Comparison of ENCODE assay signal across 9 cellular contexts in genomic region chr2:27379383-27379839, GRCh38. TPM values are rescaled to one million over a fixed set of nuclear protein-coding genes. Genes with fewer than 3 reads are reported as not detected.
A peak's percentile ranks its signal among the peaks of the same experiment; 100 is the strongest.
DNase-seq lines count a peak whose midpoint lies in the region; ATAC-seq, FAIRE-seq and TF ChIP-seq lines count a peak whose summit lies in the region.
"Had no signal": no experiment of that assay in that cellular context is flagged by ENCODE, and none has a peak within 500 bp of the region (broad histone marks: within the 10 kb centered on the region; RNA-seq: fewer than 3 reads in every experiment).

No MANE protein-coding gene starts in this region.

- peaks cover 32% of the 10 kb centered on the region for H3K4me1 Mint-ChIP-seq in T-helper 1 cell treated with Interleukin-12 subunit alpha and Interleukin-12 subunit beta and Interleukin-4 antibody, amounts not matched to agents 30 μg/mL and 1 μg/mL, for 36 hours (ENCODE audit: low read depth)
- H3K4me1 Mint-ChIP-seq in activated T-helper 1 cell treated with anti-CD3 and anti-CD28 coated beads, Interleukin-12 subunit alpha, Interleukin-12 subunit beta, Interleukin-2, Interleukin-4 antibody, amounts not matched to agents 30 ng/mL and 10 ng/mL and 1 ng/mL, durations not matched to agents 14 hours and 24 hours and 36 hours (ENCODE audit: low read depth): peaks cover 20% of the 10 kb centered on the region

- ATAC-seq in HG03097 (IDR thresholded peaks at IDR 0.05; ENCODE audit: low FRiP score, unreplicated experiment): no peak

- DNase-seq in T-helper 1 cell (no peak), superior temporal gyrus (ENCODE audit: extremely low spot score) (peak; percentile 11), D721Med (ENCODE audit: insufficient read length, low spot score) (no peak), DMS114 treated with DMSO at 0.1 percent for 48 hours (lab: John Stamatoyannopoulos, UW; ENCODE audit: unreplicated experiment) (no peak)
- no peak for DNase-seq in activated T-helper 1 cell treated with anti-CD3 and anti-CD28 coated beads, Interleukin-12 subunit alpha, Interleukin-12 subunit beta, Interleukin-2, Interleukin-4 antibody, amounts not matched to agents 30 ng/mL and 10 ng/mL and 1 ng/mL, durations not matched to agents 14 hours and 24 hours and 36 hours (ENCODE audit: low spot score)
- DNase-seq: COR-L47 had no signal

- no peak for TF ChIP-seq CTCF in D721Med (IDR thresholded peaks at IDR 0.05; ENCODE audit: insufficient read depth, missing control alignments)

- H3K27ac Mint-ChIP-seq in T-helper 1 cell treated with Interleukin-12 subunit alpha and Interleukin-12 subunit beta and Interleukin-4 antibody, amounts not matched to agents 30 μg/mL and 1 μg/mL, for 36 hours: peak overlapping the region; percentile 94
- H3K27ac Mint-ChIP-seq in activated T-helper 1 cell treated with anti-CD3 and anti-CD28 coated beads, Interleukin-12 subunit alpha, Interleukin-12 subunit beta, Interleukin-2, Interleukin-4 antibody, amounts not matched to agents 30 ng/mL and 10 ng/mL and 1 ng/mL, durations not matched to agents 14 hours and 24 hours and 36 hours: peak overlapping the region; percentile 91

- H3K4me3 ChIP-seq in iPS-20b (ENCODE audit: low read length): peak overlapping the region; percentile 95

- H3K9me3 Mint-ChIP-seq in T-helper 1 cell treated with Interleukin-12 subunit alpha and Interleukin-12 subunit beta and Interleukin-4 antibody, amounts not matched to agents 30 μg/mL and 1 μg/mL, for 36 hours: no peaks in the 10 kb centered on the region
- H3K9me3 Mint-ChIP-seq in activated T-helper 1 cell treated with anti-CD3 and anti-CD28 coated beads, Interleukin-12 subunit alpha, Interleukin-12 subunit beta, Interleukin-2, Interleukin-4 antibody, amounts not matched to agents 30 ng/mL and 10 ng/mL and 1 ng/mL, durations not matched to agents 14 hours and 24 hours and 36 hours: no peaks in the 10 kb centered on the region

- H3K27me3 ChIP-seq in iPS-20b (ENCODE audit: insufficient read depth, low read length): no peaks in the 10 kb centered on the region

- H3K9ac ChIP-seq in iPS-20b (ENCODE audit: low read depth, low read length): peak overlapping the region; percentile 95

- peaks cover 10% of the 10 kb centered on the region for H3K4me1 ChIP-seq in iPS-20b (ENCODE audit: insufficient read depth, low read length)

- peaks cover 83% of the 10 kb centered on the region for H3K36me3 ChIP-seq in iPS-20b (ENCODE audit: insufficient read depth, low read depth, low read length)

- FAIRE-seq in D721Med (lab: Jason Lieb, UNC): no peak

- peaks cover 57% of the 10 kb centered on the region for H3K36me3 Mint-ChIP-seq in T-helper 1 cell treated with Interleukin-12 subunit alpha and Interleukin-12 subunit beta and Interleukin-4 antibody, amounts not matched to agents 30 μg/mL and 1 μg/mL, for 36 hours (ENCODE audit: low read depth)
- H3K36me3 Mint-ChIP-seq in activated T-helper 1 cell treated with anti-CD3 and anti-CD28 coated beads, Interleukin-12 subunit alpha, Interleukin-12 subunit beta, Interleukin-2, Interleukin-4 antibody, amounts not matched to agents 30 ng/mL and 10 ng/mL and 1 ng/mL, durations not matched to agents 14 hours and 24 hours and 36 hours (ENCODE audit: low read depth): peaks cover 51% of the 10 kb centered on the region

- H3K27me3 Mint-ChIP-seq in T-helper 1 cell treated with Interleukin-12 subunit alpha and Interleukin-12 subunit beta and Interleukin-4 antibody, amounts not matched to agents 30 μg/mL and 1 μg/mL, for 36 hours (ENCODE audit: low read depth): no peaks in the 10 kb centered on the region
- no peaks in the 10 kb centered on the region for H3K27me3 Mint-ChIP-seq in activated T-helper 1 cell treated with anti-CD3 and anti-CD28 coated beads, Interleukin-12 subunit alpha, Interleukin-12 subunit beta, Interleukin-2, Interleukin-4 antibody, amounts not matched to agents 30 ng/mL and 10 ng/mL and 1 ng/mL, durations not matched to agents 14 hours and 24 hours and 36 hours (ENCODE audit: insufficient read depth)

- H3K9me3 ChIP-seq in iPS-20b (ENCODE audit: insufficient read depth, low read depth, low read length): no peaks in the 10 kb centered on the region

- H3K27ac ChIP-seq in iPS-20b (ENCODE audit: low read length): peak overlapping the region; percentile 45

- intact Hi-C loops in activated T-helper 1 cell treated with anti-CD3 and anti-CD28 coated beads, Interleukin-12 subunit alpha, Interleukin-12 subunit beta, Interleukin-2, Interleukin-4 antibody, amounts not matched to agents 30 ng/mL and 10 ng/mL and 1 ng/mL, durations not matched to agents 14 hours and 24 hours and 36 hours (cut with micrococcal nuclease): no loop called here

- H3K4me3 Mint-ChIP-seq in T-helper 1 cell treated with Interleukin-12 subunit alpha and Interleukin-12 subunit beta and Interleukin-4 antibody, amounts not matched to agents 30 μg/mL and 1 μg/mL, for 36 hours: peak overlapping the region; percentile 87
- H3K4me3 Mint-ChIP-seq in activated T-helper 1 cell treated with anti-CD3 and anti-CD28 coated beads, Interleukin-12 subunit alpha, Interleukin-12 subunit beta, Interleukin-2, Interleukin-4 antibody, amounts not matched to agents 30 ng/mL and 10 ng/mL and 1 ng/mL, durations not matched to agents 14 hours and 24 hours and 36 hours: peak overlapping the region; percentile 92

RNA-seq across cellular contexts. Expression of gene ZNF513, which starts 1.1 kb away (rescaled TPM):
- total RNA-seq in activated T-helper 1 cell treated with anti-CD3 and anti-CD28 coated beads, Interleukin-12 subunit alpha, Interleukin-12 subunit beta, Interleukin-2, Interleukin-4 antibody, amounts not matched to agents 30 ng/mL and 10 ng/mL and 1 ng/mL, durations not matched to agents 14 hours and 24 hours and 36 hours: 14.5 and 16.2 TPM in 2 replicates

RNA-seq across cellular contexts. Expression of gene SNX17, which starts 9.0 kb away (rescaled TPM):
- 134 and 137 TPM in 2 replicates for total RNA-seq in activated T-helper 1 cell treated with anti-CD3 and anti-CD28 coated beads, Interleukin-12 subunit alpha, Interleukin-12 subunit beta, Interleukin-2, Interleukin-4 antibody, amounts not matched to agents 30 ng/mL and 10 ng/mL and 1 ng/mL, durations not matched to agents 14 hours and 24 hours and 36 hours

RNA-seq across cellular contexts. Expression of gene EIF2B4, which starts 9.3 kb away (rescaled TPM):
- 53.9 and 55.8 TPM in 2 replicates for total RNA-seq in activated T-helper 1 cell treated with anti-CD3 and anti-CD28 coated beads, Interleukin-12 subunit alpha, Interleukin-12 subunit beta, Interleukin-2, Interleukin-4 antibody, amounts not matched to agents 30 ng/mL and 10 ng/mL and 1 ng/mL, durations not matched to agents 14 hours and 24 hours and 36 hours

RNA-seq across cellular contexts. Expression of gene GTF3C2, which starts 22.8 kb away (rescaled TPM):
- total RNA-seq in activated T-helper 1 cell treated with anti-CD3 and anti-CD28 coated beads, Interleukin-12 subunit alpha, Interleukin-12 subunit beta, Interleukin-2, Interleukin-4 antibody, amounts not matched to agents 30 ng/mL and 10 ng/mL and 1 ng/mL, durations not matched to agents 14 hours and 24 hours and 36 hours: 86.3 and 86.6 TPM in 2 replicates

RNA-seq across cellular contexts. Expression of gene PPM1G, which starts 30.0 kb away (rescaled TPM):
- 158 and 160 TPM in 2 replicates for total RNA-seq in activated T-helper 1 cell treated with anti-CD3 and anti-CD28 coated beads, Interleukin-12 subunit alpha, Interleukin-12 subunit beta, Interleukin-2, Interleukin-4 antibody, amounts not matched to agents 30 ng/mL and 10 ng/mL and 1 ng/mL, durations not matched to agents 14 hours and 24 hours and 36 hours
